Comparison of ENCODE assay signal across 26 cellular contexts in genomic region chr2:70011786-70012185, GRCh38.
"Had no signal": no experiment of that assay in that cellular context is flagged by ENCODE, and none has a peak within 500 bp of the region (broad histone marks: within the 10 kb centered on the region; RNA-seq: fewer than 3 reads in every experiment).

No MANE protein-coding gene starts in this region.

- H3K27me3 Mint-ChIP-seq: activated CD4-positive, alpha-beta T cell treated with anti-CD3 and anti-CD28 coated beads, Interleukin-2, amount 10 ng/mL, durations not matched to agents 24 days and 14 days had no signal

- H3K4me3 ChIP-seq: breast epithelium, K562, Peyer's patch, SJCRH30 had no signal

- H3K4me2 ChIP-seq: SK-N-SH had no signal

- H3K9ac ChIP-seq: SK-N-SH had no signal

- H3K9me3 ChIP-seq: breast epithelium, Peyer's patch, SK-N-SH had no signal

- ATAC-seq: K562, WTC11 had no signal

- H3K36me3 ChIP-seq: breast epithelium, Peyer's patch had no signal

- H3K4me1 ChIP-seq: breast epithelium, Peyer's patch, SJCRH30 had no signal

- H3K27ac ChIP-seq: breast epithelium, RWPE1, SJCRH30 had no signal

- DNase-seq: activated CD4-positive, alpha-beta T cell treated with anti-CD3 and anti-CD28 coated beads, Interleukin-2, amount 10 ng/mL, durations not matched to agents 24 days and 14 days; activated CD4-positive, alpha-beta T cell treated with anti-CD3 and anti-CD28 coated beads, Interleukin-2, amount 50 U/mL, for 48 hours; activated CD4-positive, CD25-positive, alpha-beta regulatory T cell treated with anti-CD3 and anti-CD28 coated beads, Interleukin-2, amount 50 U/mL, for 72 hours; activated CD8-positive, alpha-beta memory T cell treated with anti-CD3 and anti-CD28 coated beads, Interleukin-2, amount 50 U/mL, for 4 hours; activated naive CD4-positive, alpha-beta T cell treated with anti-CD3 and anti-CD28 coated beads, Interleukin-2, amount 50 U/mL, for 16 hours; activated T-cell treated with anti-CD3 and anti-CD28 coated beads, Interleukin-2, amount 50 U/mL, for 1 hour; aorta; caudate nucleus; Karpas-422; MM.1S; NCI-H1105; NCI-H1436 treated with DMSO at 0.1 percent for 48 hours; NCI-H187; NCI-H2081; NCI-H510A treated with DMSO at 0.1 percent for 48 hours; NCI-H69; NK-92 treated with Interleukin-12 subunit alpha and Interleukin-12 subunit beta, amount 100 ng/mL, for 24 hours; Peyer's patch; Right ventricle myocardium superior; SJCRH30; SK-N-SH; T-helper 9 cell had no signal

- H3K9me3 Mint-ChIP-seq: WTC11 had no signal

- H3K4me3 Mint-ChIP-seq: activated CD4-positive, alpha-beta T cell treated with anti-CD3 and anti-CD28 coated beads, Interleukin-2, amount 10 ng/mL, durations not matched to agents 24 days and 14 days; WTC11 had no signal

- H3K4me1 Mint-ChIP-seq: WTC11 had no signal

- H3K27me3 ChIP-seq: breast epithelium, Peyer's patch, SJCRH30 had no signal

- H3K27ac Mint-ChIP-seq: activated CD4-positive, alpha-beta T cell treated with anti-CD3 and anti-CD28 coated beads, Interleukin-2, amount 10 ng/mL, durations not matched to agents 24 days and 14 days; WTC11 had no signal
